In the genomic region with DNA sequence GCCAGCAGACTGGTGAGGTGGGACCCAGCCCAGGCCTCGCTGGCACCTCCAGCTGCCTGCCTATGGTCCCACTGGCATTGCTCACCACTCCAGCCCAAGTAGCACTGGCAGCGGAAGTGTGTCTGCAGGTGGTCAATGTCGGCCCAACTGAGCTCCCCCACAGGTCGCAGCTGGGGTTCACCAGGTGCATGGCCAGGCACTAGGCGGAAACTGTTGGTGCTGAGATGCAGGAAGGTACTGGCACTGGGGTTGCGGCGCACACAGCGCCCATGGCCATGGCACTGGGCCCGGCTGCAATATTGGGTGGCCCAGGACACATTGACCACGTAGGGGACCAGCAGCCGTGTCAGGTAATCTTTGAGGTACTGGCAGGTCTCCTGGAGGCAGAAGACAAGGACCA, we compare ENCODE assay signal across 1 cellular context.
TF ChIP-seq lines count a peak whose summit lies in the region.

No MANE protein-coding gene starts in this region.

TF ChIP-seq in endothelial cell of umbilical vein, 7 proteins besides CTCF, POLR2A, EP300 and RAD21:
- no peak for TF ChIP-seq EZH2 (IDR thresholded peaks at IDR 0.05; ENCODE audit: borderline replicate concordance, low read depth, low read length, severe bottlenecking)
- no peak for TF ChIP-seq JUN (IDR thresholded peaks at IDR 0.05; ENCODE audit: borderline replicate concordance, insufficient read depth, insufficient read length, low read depth)
- no peak for TF ChIP-seq MYC (IDR thresholded peaks at IDR 0.05; ENCODE audit: low read depth, low read length)
- TF ChIP-seq, protein P1, sequence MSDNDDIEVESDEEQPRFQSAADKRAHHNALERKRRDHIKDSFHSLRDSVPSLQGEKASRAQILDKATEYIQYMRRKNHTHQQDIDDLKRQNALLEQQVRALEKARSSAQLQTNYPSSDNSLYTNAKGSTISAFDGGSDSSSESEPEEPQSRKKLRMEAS (IDR thresholded peaks at IDR 0.05; ENCODE audit: insufficient read depth, insufficient read length): no peak
- no peak for TF ChIP-seq POLR2AphosphoS5 (IDR thresholded peaks at IDR 0.05; ENCODE audit: insufficient read depth, low read depth, low read length)
- TF ChIP-seq FOS (IDR thresholded peaks at IDR 0.05; ENCODE audit: borderline replicate concordance, insufficient read depth, low read length): no peak
- no peak for TF ChIP-seq GATA2 (IDR thresholded peaks at IDR 0.05; ENCODE audit: insufficient read depth, insufficient read length, low read depth, low read length)
TF ChIP-seq in endothelial cell of umbilical vein: peak in this region for 0.
